Comparison of ENCODE assay signal across 8 cellular contexts in genomic region chr10:87342249-87342703, GRCh38. TPM values are rescaled to one million over a fixed set of nuclear protein-coding genes. Genes with fewer than 3 reads are reported as not detected.
DNase-seq lines count a peak whose midpoint lies in the region; TF ChIP-seq lines count a peak whose summit lies in the region.
"Not testable (repeated sequence)": the region's sequence is repeated elsewhere in the genome, so short reads cannot be mapped to it uniquely, and the experiment has no call there.

No MANE protein-coding gene starts in this region.

- DNase-seq in CD8-positive, alpha-beta memory T cell = peak; percentile 65 to 85 (median 81)
- DNase-seq in GM20000 (ENCODE audit: low spot score) (peak; percentile 46), HPDE6-E6E7 (ENCODE audit: extremely low spot score) (peak; percentile 17), lung microvascular endothelial cell (ENCODE audit: low read depth in 2 of 2) (peak; percentile 87)
- peak; percentile 47 for DNase-seq in NK-92 treated with Interleukin-12 subunit alpha and Interleukin-12 subunit beta, amount 100 ng/mL, for 24 hours (lab: John Stamatoyannopoulos, UW)
- DNase-seq in activated CD8-positive, alpha-beta memory T cell treated with anti-CD3 and anti-CD28 coated beads for 24 hours = peak; percentile 91
- DNase-seq in effector CD8-positive, alpha-beta T cell (lab: John Stamatoyannopoulos, UW) = peak; percentile 55
- peak; percentile 50 to 67 (median 66) for DNase-seq in stimulated activated CD4-positive, alpha-beta T cell treated with anti-CD3 and anti-CD28 coated beads, TNF-alpha, amount 100 ng/mL, for 1 hour (ENCODE audit: low read depth in 3 of 3, low spot score in 1 of 3)

- H3K36me3 ChIP-seq in CD8-positive, alpha-beta memory T cell (ENCODE audit: insufficient read depth, low read length) = not testable (repeated sequence)

- not testable (repeated sequence) for H3K4me1 ChIP-seq in CD8-positive, alpha-beta memory T cell (ENCODE audit: insufficient read depth, low read length)

- not testable (repeated sequence) for H3K4me3 ChIP-seq in CD8-positive, alpha-beta memory T cell (ENCODE audit: low read length)

- not testable (repeated sequence) for H3K9me3 ChIP-seq in CD8-positive, alpha-beta memory T cell (ENCODE audit: low read length)

- POLR2A ChIA-PET in CD8-positive, alpha-beta memory T cell (lab: Charles Lee) = not testable (repeated sequence)

- peak overlapping the region; percentile 85 to 100 (median 95) for H3K4me3 Mint-ChIP-seq in CD8-positive, alpha-beta memory T cell

- H3K4me1 Mint-ChIP-seq in CD8-positive, alpha-beta memory T cell = peaks cover 19 to 28% (median 20%) of the 10 kb centered on the region in 3 donors

- H3K27ac Mint-ChIP-seq in CD8-positive, alpha-beta memory T cell = peak overlapping the region; percentile 84 to 99 (median 95)

- not testable (repeated sequence) for H3K27me3 ChIP-seq in CD8-positive, alpha-beta memory T cell (ENCODE audit: insufficient read depth, low read length, poor library complexity, severe bottlenecking)

- H3K36me3 Mint-ChIP-seq in CD8-positive, alpha-beta memory T cell = not testable (repeated sequence)

- not testable (repeated sequence) for H3K9me3 Mint-ChIP-seq in CD8-positive, alpha-beta memory T cell

- CTCF ChIA-PET in CD8-positive, alpha-beta memory T cell (lab: Charles Lee) = not testable (repeated sequence)

- TF ChIP-seq CTCF in GM20000 (IDR thresholded peaks at IDR 0.05; ENCODE audit: extremely low read depth, missing control alignments) = not testable (repeated sequence)

- H3K27ac ChIP-seq in CD8-positive, alpha-beta memory T cell (ENCODE audit: low read depth, low read length) = not testable (repeated sequence)

- not testable (repeated sequence) for H3K27me3 Mint-ChIP-seq in CD8-positive, alpha-beta memory T cell

RNA-seq across cellular contexts. Expression of gene NUTM2D, which starts 15.3 kb away (rescaled TPM):
- 1 to 10 TPM; 2.6 to 2.7 TPM for total RNA-seq in CD8-positive, alpha-beta memory T cell
- polyA plus RNA-seq in CD8-positive, alpha-beta memory T cell = not detected
- 0.44 and 0.60 TPM in 2 replicates for total RNA-seq in lung microvascular endothelial cell

Comparison
In these comparisons a context has a peak if more than half of its experiments do, and no peak if none do; other contexts are left out.
1. DNase-seq: peak in every context shown above with its lines; median percentile 91 in activated CD8-positive, alpha-beta memory T cell treated with anti-CD3 and anti-CD28 coated beads for 24 hours; 87 in lung microvascular endothelial cell; 81 in CD8-positive, alpha-beta memory T cell; 66 in stimulated activated CD4-positive, alpha-beta T cell treated with anti-CD3 and anti-CD28 coated beads, TNF-alpha, amount 100 ng/mL, for 1 hour; 55 in effector CD8-positive, alpha-beta T cell; 47 in NK-92 treated with Interleukin-12 subunit alpha and Interleukin-12 subunit beta, amount 100 ng/mL, for 24 hours; 46 in GM20000; 17 in HPDE6-E6E7.